8 cellular contexts compared by ENCODE assay signal in genomic region chrX:21838937-21839333, GRCh38. TPM values are rescaled to one million over a fixed set of nuclear protein-coding genes. Genes with fewer than 3 reads are reported as not detected.
DNase-seq lines count a peak whose midpoint lies in the region; ATAC-seq and TF ChIP-seq lines count a peak whose summit lies in the region.

No MANE protein-coding gene starts in this region.

- intact Hi-C loops in activated CD4-positive, alpha-beta T cell treated with anti-CD3 and anti-CD28 coated beads for 36 hours (cut with DNase I, micrococcal nuclease) = loop anchor here (1.0 to 10.0 kb wide), 6 partner anchors 102 to 1314 kb away; partner anchors contain the start of gene CNKSR2 (in 1 of the 2)
- intact Hi-C loops in adrenal gland (cut with DNase I) = no loop called here
- intact Hi-C loops in stomach (cut with DNase I; ENCODE audit: low total_unique reads) = no loop called here

- no peaks in the 10 kb centered on the region for H3K9me3 Mint-ChIP-seq in activated CD4-positive, alpha-beta T cell treated with anti-CD3 and anti-CD28 coated beads for 36 hours (ENCODE audit: low read depth)
- peaks cover 0 to 2% (median 0%) of the 10 kb centered on the region in 6 donors for H3K9me3 Mint-ChIP-seq in immature natural killer cell

- no peaks in the 10 kb centered on the region for H3K27me3 Mint-ChIP-seq in activated CD4-positive, alpha-beta T cell treated with anti-CD3 and anti-CD28 coated beads for 36 hours
- H3K27me3 Mint-ChIP-seq in immature natural killer cell (ENCODE audit: low read depth in 3 of 3) = peaks cover 0 to 2% (median 0%) of the 10 kb centered on the region in 3 donors

- H3K36me3 ChIP-seq in KMS-11 (ENCODE audit: insufficient read depth) = no peaks in the 10 kb centered on the region
- no peaks in the 10 kb centered on the region for H3K36me3 ChIP-seq in adrenal gland (replicated peaks in 1 of 2)
- no peaks in the 10 kb centered on the region for H3K36me3 ChIP-seq in stomach

- H3K9ac ChIP-seq in KMS-11 = peak overlapping the region; percentile 86; the same call in 1 of the 2 replicates

- POLR2A ChIA-PET in activated CD4-positive, alpha-beta T cell treated with anti-CD3 and anti-CD28 coated beads for 36 hours (lab: Charles Lee) = interaction anchor here (0.6 kb wide), 1 partner anchor 31 kb away, joined by 7 read pairs; no protein-coding TSS in a partner anchor

- CTCF ChIA-PET in activated CD4-positive, alpha-beta T cell treated with anti-CD3 and anti-CD28 coated beads for 36 hours (lab: Charles Lee) = interaction anchor here (0.6 kb wide), 1 partner anchor 103 kb away, joined by 3 read pairs; no protein-coding TSS in a partner anchor

- H3K4me2 ChIP-seq in KMS-11 = peak overlapping the region; percentile 52

- H3K27me3 ChIP-seq in KMS-11 (ENCODE audit: insufficient read depth, low read depth) (no peaks in the 10 kb centered on the region), adrenal gland (no peaks in the 10 kb centered on the region), stomach (no peaks in the 10 kb centered on the region)

- ATAC-seq in activated CD4-positive, alpha-beta T cell treated with anti-CD3 and anti-CD28 coated beads for 36 hours = no peak
- no peak for ATAC-seq in GM18517 (IDR thresholded peaks at IDR 0.05; ENCODE audit: unreplicated experiment)

- DNase-seq in activated CD4-positive, alpha-beta T cell treated with anti-CD3 and anti-CD28 coated beads for 36 hours = no peak
- no peak for DNase-seq in activated CD4-positive, alpha-beta T cell treated with anti-CD3 and anti-CD28 coated beads for 48 hours
- DNase-seq in adrenal gland (no peak), immature natural killer cell (no peak), stomach (no peak)
- no peak for DNase-seq in stimulated activated CD4-positive, alpha-beta T cell treated with anti-CD3 and anti-CD28 coated beads, Interleukin-4, amount 100 ng/mL, for 4 hours

- TF ChIP-seq POLR2A in adrenal gland (IDR thresholded peaks at IDR 0.05) (no peak), stomach (IDR thresholded peaks at IDR 0.05) (no peak)

- TF ChIP-seq CTCF in KMS-11 (conservative IDR thresholded peaks at IDR 0.05; ENCODE audit: low read depth, low read length) (no peak), adrenal gland (IDR thresholded peaks at IDR 0.05) (no peak), stomach (IDR thresholded peaks at IDR 0.05) (no peak)

- no peaks in the 10 kb centered on the region for H3K9me3 ChIP-seq in adrenal gland (replicated peaks in 1 of 3)
- peaks cover 0 to 7% (median 0%) of the 10 kb centered on the region in 4 donors for H3K9me3 ChIP-seq in stomach

- H3K4me1 ChIP-seq in KMS-11 (ENCODE audit: low read depth, poor library complexity, severe bottlenecking) = peaks cover 33% of the 10 kb centered on the region
- H3K4me1 ChIP-seq in adrenal gland (replicated peaks in 1 of 2) = peaks cover 0 to 6% of the 10 kb centered on the region in 2 donors
- H3K4me1 ChIP-seq in stomach = peaks cover 0 to 10% (median 4%) of the 10 kb centered on the region in 4 donors

- H3K27ac ChIP-seq in KMS-11 = peak overlapping the region; percentile 72; the same call in 1 of the 2 replicates
- H3K27ac ChIP-seq in adrenal gland = peak overlapping the region in 3 of 5 donors; percentile 61 to 84 (median 82)
- peak overlapping the region in 4 of 5 donors; percentile 83 to 89 (median 86) for H3K27ac ChIP-seq in stomach

- peaks cover 11% of the 10 kb centered on the region; the same call in 1 of the 2 replicates for H3K79me2 ChIP-seq in KMS-11 (ENCODE audit: insufficient read depth, low read depth)

- H3K36me3 Mint-ChIP-seq in activated CD4-positive, alpha-beta T cell treated with anti-CD3 and anti-CD28 coated beads for 36 hours (ENCODE audit: low read depth) = peaks cover 6% of the 10 kb centered on the region
- no peaks in the 10 kb centered on the region for H3K36me3 Mint-ChIP-seq in immature natural killer cell

- peaks cover 11% of the 10 kb centered on the region for H3K4me1 Mint-ChIP-seq in activated CD4-positive, alpha-beta T cell treated with anti-CD3 and anti-CD28 coated beads for 36 hours
- peaks cover 8 to 9% of the 10 kb centered on the region in 2 donors for H3K4me1 Mint-ChIP-seq in immature natural killer cell

- H3K27ac Mint-ChIP-seq in activated CD4-positive, alpha-beta T cell treated with anti-CD3 and anti-CD28 coated beads for 36 hours = peak overlapping the region; percentile 92
- H3K27ac Mint-ChIP-seq in immature natural killer cell = peak overlapping the region; percentile 76 to 91 (median 85)

- H4K20me1 ChIP-seq in KMS-11 (ENCODE audit: insufficient read depth) = no peaks in the 10 kb centered on the region

- WGBS in adrenal gland, 4 donors = 0 to 42% (median 16%) methylated on average over 4 of the region's 4 CpGs
- WGBS in stomach, 5 donors = 2 to 41% (median 9%) methylated on average over 4 of the region's 4 CpGs

- peak overlapping the region; percentile 84 for H3K4me3 Mint-ChIP-seq in activated CD4-positive, alpha-beta T cell treated with anti-CD3 and anti-CD28 coated beads for 36 hours
- H3K4me3 Mint-ChIP-seq in immature natural killer cell = peak overlapping the region; percentile 83 to 96 (median 92)

- peak overlapping the region; percentile 51 for H2AFZ ChIP-seq in KMS-11 (ENCODE audit: low read depth)

- no peak for TF ChIP-seq EP300 in stomach (IDR thresholded peaks at IDR 0.05)

- H3K4me3 ChIP-seq in KMS-11 (IDR thresholded peaks at IDR 0.05; ENCODE audit: insufficient read depth, low read depth, low read length) (no peak overlapping the region), adrenal gland (peak overlapping the region in 2 of 4 donors; percentile 50 to 62), stomach (peak overlapping the region; percentile 57 to 69 (median 65))

RNA-seq across cellular contexts. Expression of gene MBTPS2, which starts 0.5 kb away (rescaled TPM):
- total RNA-seq in activated CD4-positive, alpha-beta T cell treated with anti-CD3 and anti-CD28 coated beads for 36 hours = 1 to 10 TPM; 6.9 to 7.8 TPM
- total RNA-seq in adrenal gland (10 to 100 TPM; 10.6 to 23.8 (median 19.4) TPM), stomach (10 to 100 TPM in 2 of 5 donors, 1 to 10 TPM in 2, not detected in 1; 1.2 to 20.2 (median 11.6) TPM)
- polyA plus RNA-seq in adrenal gland (10 to 100 TPM in 1 of 3 donors, 1 to 10 TPM in 2; 2.1 to 25.2 (median 2.4) TPM), immature natural killer cell (1 to 10 TPM; 4.4 to 6.9 (median 5.1) TPM), stomach (1 to 10 TPM; 1.8 to 2.1 (median 2.0) TPM)

RNA-seq across cellular contexts. Expression of gene YY2, which starts 16.9 kb away (rescaled TPM):
- 1 to 10 TPM in 1 of 2 experiments, under 1 TPM in 1; 0.88 to 1.3 TPM for total RNA-seq in activated CD4-positive, alpha-beta T cell treated with anti-CD3 and anti-CD28 coated beads for 36 hours
- total RNA-seq in adrenal gland (1 to 10 TPM; 1.2 to 3.7 (median 1.7) TPM), stomach (1 to 10 TPM in 2 of 5 donors, not detected in 3; 1.4 to 5.7 TPM)
- polyA plus RNA-seq in adrenal gland (1 to 10 TPM; 1.3 to 1.9 (median 1.7) TPM), immature natural killer cell (under 1 TPM; 0.21 to 0.69 (median 0.48) TPM), stomach (under 1 TPM; 0.25 to 0.55 (median 0.31) TPM)

Comparison
In these comparisons a context has a peak if more than half of its experiments do, and no peak if none do; other contexts are left out.
1. intact Hi-C loops: an anchor here in activated CD4-positive, alpha-beta T cell treated with anti-CD3 and anti-CD28 coated beads for 36 hours (1.0 to 10.0 kb wide); none called in adrenal gland and stomach.